In the genomic region with DNA sequence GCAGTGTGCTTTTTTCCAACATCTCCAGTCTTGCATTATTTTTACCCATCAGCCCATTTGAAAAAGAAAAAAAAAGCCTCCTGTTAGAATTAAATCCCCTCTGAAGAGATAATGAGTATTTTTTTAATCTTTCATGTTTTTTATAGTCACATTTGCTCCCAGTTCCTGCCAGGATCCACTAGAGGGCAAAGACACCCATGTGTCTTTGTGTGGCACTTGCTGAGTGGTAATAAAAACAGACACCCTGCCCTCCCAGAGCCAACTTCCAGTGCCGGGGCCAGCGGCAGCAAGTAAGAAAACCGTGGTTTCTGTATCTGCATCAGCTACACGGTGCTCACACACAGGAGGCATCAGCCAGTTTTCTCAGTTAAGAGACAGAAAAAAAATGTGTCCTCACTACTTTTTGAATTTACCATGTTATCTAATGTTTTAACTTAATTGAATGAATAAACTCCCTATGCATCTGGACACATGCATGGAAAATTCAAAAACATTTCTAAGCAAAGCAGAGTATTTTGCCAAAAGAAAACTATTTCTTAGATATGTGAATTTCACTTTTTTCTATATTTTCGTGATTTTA, we compare ENCODE assay signal across 9 cellular contexts.
DNase-seq lines count a peak whose midpoint lies in the region; ATAC-seq and TF ChIP-seq lines count a peak whose summit lies in the region.
"Had no signal": no experiment of that assay in that cellular context is flagged by ENCODE, and none has a peak within 500 bp of the region (broad histone marks: within the 10 kb centered on the region; RNA-seq: fewer than 3 reads in every experiment).

No MANE protein-coding gene starts in this region.

- no peaks in the 10 kb centered on the region for H3K27me3 ChIP-seq in endodermal cell (ENCODE audit: control insufficient read depth, insufficient read depth, low read length, poor library complexity, severe bottlenecking)

- CTCF ChIA-PET in activated CD8-positive, alpha-beta memory T cell treated with anti-CD3 and anti-CD28 coated beads, Interleukin-2, amount 10 ng/mL, durations not matched to agents 7 days and 5 days (lab: Charles Lee) = no interaction called here

- no peak overlapping the region for H3K27ac ChIP-seq in endodermal cell (ENCODE audit: low read depth, low read length)

- H3K36me3 ChIP-seq in endodermal cell (ENCODE audit: control insufficient read depth, insufficient read depth, low read length) = no peaks in the 10 kb centered on the region

- WGBS in endodermal cell (ENCODE audit: insufficient coverage in 1 of 2, insufficient read length in 1 of 2), 2 experiments = 61 to 75% methylated on average over 4 to 5 of the region's 5 CpGs

- no peak for ATAC-seq in activated CD8-positive, alpha-beta memory T cell treated with anti-CD3 and anti-CD28 coated beads, Interleukin-2, amount 10 ng/mL, durations not matched to agents 7 days and 5 days
- ATAC-seq: T-helper 17 cell had no signal

- no peaks in the 10 kb centered on the region for H3K9me3 Mint-ChIP-seq in endodermal cell
- H3K9me3 Mint-ChIP-seq in activated CD8-positive, alpha-beta memory T cell treated with anti-CD3 and anti-CD28 coated beads, Interleukin-2, amount 10 ng/mL, durations not matched to agents 7 days and 5 days (ENCODE audit: low read depth) = no peaks in the 10 kb centered on the region

- peak; percentile 22 for TF ChIP-seq CTCF in GM12865 (IDR thresholded peaks at IDR 0.05; ENCODE audit: insufficient read depth, low read depth, low read length, missing control alignments)
- TF ChIP-seq CTCF in NB4 (IDR thresholded peaks at IDR 0.05; ENCODE audit: low read depth, low read length) = peak; percentile 28
- peak; percentile 55 for TF ChIP-seq CTCF in endodermal cell (conservative IDR thresholded peaks at IDR 0.05)
- peak; percentile 64 for TF ChIP-seq CTCF in retinal pigment epithelial cell (conservative IDR thresholded peaks at IDR 0.05; ENCODE audit: low read depth, low read length)

- TF ChIP-seq POLR2A in NB4 (IDR thresholded peaks at IDR 0.05; ENCODE audit: extremely low read depth, insufficient read length) = no peak

- H3K9me3 ChIP-seq in endodermal cell (ENCODE audit: control insufficient read depth, low read length) = no peaks in the 10 kb centered on the region

- no peaks in the 10 kb centered on the region for H3K36me3 Mint-ChIP-seq in endodermal cell (ENCODE audit: low read depth)
- H3K36me3 Mint-ChIP-seq in activated CD8-positive, alpha-beta memory T cell treated with anti-CD3 and anti-CD28 coated beads, Interleukin-2, amount 10 ng/mL, durations not matched to agents 7 days and 5 days = no peaks in the 10 kb centered on the region

- H3K4me3 ChIP-seq in GM12865 (ENCODE audit: low read depth, low read length) (no peak overlapping the region), NB4 (ENCODE audit: low read depth, low read length) (no peak overlapping the region), endodermal cell (ENCODE audit: low read length) (no peak overlapping the region), retinal pigment epithelial cell (ENCODE audit: low read length) (no peak overlapping the region)

- DNase-seq in GM12865 (ENCODE audit: low read depth) = no peak
- peak; percentile 47 for DNase-seq in NB4 (ENCODE audit: low read depth)
- DNase-seq in endodermal cell = no peak
- no peak for DNase-seq in retinal pigment epithelial cell (ENCODE audit: low read depth)
- no peak for DNase-seq in globus pallidus (ENCODE audit: low spot score)
- no peak for DNase-seq in AG08396 (ENCODE audit: low spot score)
- no peak for DNase-seq in activated CD8-positive, alpha-beta memory T cell treated with anti-CD3 and anti-CD28 coated beads, Interleukin-2, amount 10 ng/mL, durations not matched to agents 7 days and 5 days
- DNase-seq in AG20443 (ENCODE audit: low spot score) = no peak
- DNase-seq: T-helper 17 cell had no signal

- no peaks in the 10 kb centered on the region for H3K4me1 Mint-ChIP-seq in endodermal cell
- H3K4me1 Mint-ChIP-seq in activated CD8-positive, alpha-beta memory T cell treated with anti-CD3 and anti-CD28 coated beads, Interleukin-2, amount 10 ng/mL, durations not matched to agents 7 days and 5 days = no peaks in the 10 kb centered on the region
- H3K4me1 Mint-ChIP-seq: T-helper 17 cell had no signal

- no peaks in the 10 kb centered on the region for H3K4me1 ChIP-seq in endodermal cell (ENCODE audit: control insufficient read depth, insufficient read depth, low read length)

- H3K27ac Mint-ChIP-seq in endodermal cell = no peak overlapping the region
- H3K27ac Mint-ChIP-seq in activated CD8-positive, alpha-beta memory T cell treated with anti-CD3 and anti-CD28 coated beads, Interleukin-2, amount 10 ng/mL, durations not matched to agents 7 days and 5 days = no peak overlapping the region
- H3K27ac Mint-ChIP-seq: T-helper 17 cell had no signal

- H3K9ac ChIP-seq in endodermal cell (ENCODE audit: extremely low read depth, low read length, poor library complexity, severe bottlenecking) = no peak overlapping the region

- no peak overlapping the region for H3K4me3 Mint-ChIP-seq in endodermal cell
- H3K4me3 Mint-ChIP-seq in activated CD8-positive, alpha-beta memory T cell treated with anti-CD3 and anti-CD28 coated beads, Interleukin-2, amount 10 ng/mL, durations not matched to agents 7 days and 5 days = no peak overlapping the region
- H3K4me3 Mint-ChIP-seq: T-helper 17 cell had no signal

- peaks cover 46% of the 10 kb centered on the region for H3K27me3 Mint-ChIP-seq in endodermal cell (ENCODE audit: insufficient read depth)
- peaks cover 28% of the 10 kb centered on the region for H3K27me3 Mint-ChIP-seq in activated CD8-positive, alpha-beta memory T cell treated with anti-CD3 and anti-CD28 coated beads, Interleukin-2, amount 10 ng/mL, durations not matched to agents 7 days and 5 days
